8 cellular contexts compared by ENCODE assay signal in genomic region chr3:136249593-136250225, GRCh38. TPM values are rescaled to one million over a fixed set of nuclear protein-coding genes. Genes with fewer than 3 reads are reported as not detected.
DNase-seq lines count a peak whose midpoint lies in the region; ATAC-seq and TF ChIP-seq lines count a peak whose summit lies in the region.

No MANE protein-coding gene starts in this region.

- no peak for TF ChIP-seq POLR2A in esophagus squamous epithelium (IDR thresholded peaks at IDR 0.05)

- no peaks in the 10 kb centered on the region for H3K27me3 ChIP-seq in esophagus squamous epithelium

- POLR2A ChIA-PET in RWPE1 (lab: Yijun Ruan, JAX; ENCODE audit: low non-redundant PET), result no interaction called here

- CTCF ChIA-PET in RWPE1 (lab: Yijun Ruan, JAX), result interaction anchor here (0.7 to 0.9 kb wide), 3 partner anchors 55 to 732 kb away, joined by 3 to 4 read pairs (median 3); no protein-coding TSS in a partner anchor

- intact Hi-C loops in esophagus squamous epithelium (cut with DNase I), result loop anchor here (5.0 kb wide), 1 partner anchor 172 kb away; no protein-coding TSS in a partner anchor

- WGBS in esophagus squamous epithelium, 2 donors, result 28 to 34% methylated on average over 10 to 11 of the region's 11 CpGs

- no peaks in the 10 kb centered on the region for H3K36me3 ChIP-seq in esophagus squamous epithelium

- peak overlapping the region; percentile 84 for H3K4me3 ChIP-seq in GM12865 (ENCODE audit: low read depth, low read length)
- H3K4me3 ChIP-seq in esophagus squamous epithelium, result peak overlapping the region; percentile 65 to 93 (median 80)
- H3K4me3 ChIP-seq in retinal pigment epithelial cell (ENCODE audit: low read length), result peak overlapping the region; percentile 81

- no peak for TF ChIP-seq CTCF in GM12865 (IDR thresholded peaks at IDR 0.05; ENCODE audit: insufficient read depth, low read depth, low read length, missing control alignments)
- no peak for TF ChIP-seq CTCF in RWPE1 (conservative IDR thresholded peaks at IDR 0.05; ENCODE audit: low read depth)
- TF ChIP-seq CTCF in esophagus squamous epithelium (IDR thresholded peaks at IDR 0.05), result no peak
- no peak for TF ChIP-seq CTCF in retinal pigment epithelial cell (conservative IDR thresholded peaks at IDR 0.05; ENCODE audit: low read depth, low read length)
- TF ChIP-seq CTCF in GM10266 (IDR thresholded peaks at IDR 0.05; ENCODE audit: control insufficient read depth, insufficient read depth, low read depth, missing control alignments), result no peak

- DNase-seq in GM12865 (ENCODE audit: low read depth) (peak; percentile 44), RWPE1 (ENCODE audit: low spot score) (no peak), esophagus squamous epithelium (lab: John Stamatoyannopoulos, UW) (no peak), retinal pigment epithelial cell (ENCODE audit: low read depth) (no peak), GM10266 (ENCODE audit: extremely low spot score) (no peak), GM19238 (ENCODE audit: insufficient read length, low spot score) (no peak)
- no peak for DNase-seq in NK-92 treated with Interleukin-12 subunit alpha and Interleukin-12 subunit beta, amount 100 ng/mL, for 24 hours (lab: John Stamatoyannopoulos, UW)

- no peak for ATAC-seq in GM18858 (IDR thresholded peaks at IDR 0.05; ENCODE audit: unreplicated experiment)

- H3K27ac ChIP-seq in RWPE1 (peak overlapping the region; percentile 94), esophagus squamous epithelium (peak overlapping the region; percentile 89 to 98 (median 94))

- peaks cover 10 to 22% (median 15%) of the 10 kb centered on the region in 3 donors for H3K4me1 ChIP-seq in esophagus squamous epithelium

- H3K9me3 ChIP-seq in esophagus squamous epithelium, result no peaks in the 10 kb centered on the region

RNA-seq across cellular contexts. Expression of gene PCCB, which starts 0.4 kb away (rescaled TPM):
- 10 to 100 TPM; 30.7 to 43.5 (median 38.0) TPM for total RNA-seq in esophagus squamous epithelium

RNA-seq across cellular contexts. Expression of gene MSL2, which starts 53.6 kb away (rescaled TPM):
- 10 to 100 TPM; 12.9 to 24.8 (median 16.5) TPM for total RNA-seq in esophagus squamous epithelium
